17 cellular contexts compared by ENCODE assay signal in genomic region chr2:118242216-118242615, GRCh38.
DNase-seq lines count a peak whose midpoint lies in the region; ATAC-seq, FAIRE-seq and TF ChIP-seq lines count a peak whose summit lies in the region.
"Had no signal": no experiment of that assay in that cellular context is flagged by ENCODE, and none has a peak within 500 bp of the region (broad histone marks: within the 10 kb centered on the region; RNA-seq: fewer than 3 reads in every experiment).

No MANE protein-coding gene starts in this region.

- peaks cover 0 to 5% of the 10 kb centered on the region in 2 donors for H3K9me3 Mint-ChIP-seq in activated naive CD4-positive, alpha-beta T cell treated with anti-CD3 and anti-CD28 coated beads, Interleukin-2, amount 50 U/mL, for 72 hours
- H3K9me3 Mint-ChIP-seq in activated naive CD4-positive, alpha-beta T cell treated with anti-CD3 and anti-CD28 coated beads, Interleukin-2, amount 10 ng/mL, durations not matched to agents 7 days and 5 days, result no peaks in the 10 kb centered on the region

- H3K27ac ChIP-seq in adrenal gland, result no peak overlapping the region
- H3K27ac ChIP-seq: A549, right atrium auricular region, thoracic aorta had no signal

- no peaks in the 10 kb centered on the region for H3K4me1 ChIP-seq in adrenal gland (replicated peaks in 1 of 2)
- H3K4me1 ChIP-seq: A549, right atrium auricular region had no signal

- no peaks in the 10 kb centered on the region for H3K4me1 Mint-ChIP-seq in activated naive CD4-positive, alpha-beta T cell treated with anti-CD3 and anti-CD28 coated beads, Interleukin-2, amount 10 ng/mL, durations not matched to agents 7 days and 5 days

- WGBS in adrenal gland, 4 donors, result 43 to 53% (median 47%) methylated on average over 1 to 2 of the region's 2 CpGs

- intact Hi-C loops in adrenal gland (cut with DNase I), result no loop called here

- TF ChIP-seq CTCF in adrenal gland (IDR thresholded peaks at IDR 0.05) (no peak), GM20000 (IDR thresholded peaks at IDR 0.05; ENCODE audit: extremely low read depth, missing control alignments) (no peak)

- peaks cover 21% of the 10 kb centered on the region for H3K27me3 Mint-ChIP-seq in activated naive CD4-positive, alpha-beta T cell treated with anti-CD3 and anti-CD28 coated beads, Interleukin-2, amount 10 ng/mL, durations not matched to agents 7 days and 5 days

- peak; percentile 58 to 71 for ATAC-seq in activated naive CD4-positive, alpha-beta T cell treated with anti-CD3 and anti-CD28 coated beads, Interleukin-2, amount 50 U/mL, for 72 hours
- ATAC-seq in HG03064 (IDR thresholded peaks at IDR 0.05; ENCODE audit: low read depth, unreplicated experiment), result peak; percentile 83
- ATAC-seq in stimulated activated naive CD8-positive, alpha-beta T cell treated with anti-CD3 and anti-CD28 coated beads, Interleukin-15, Interleukin-2, amounts not matched to agents 100 U/mL and 50 U/mL, for 24 hours, result peak; percentile 43
- ATAC-seq: A549 had no signal

- no peak overlapping the region for H3K4me3 ChIP-seq in adrenal gland
- H3K4me3 ChIP-seq: A549, right atrium auricular region, thoracic aorta had no signal

- H3K27me3 ChIP-seq in adrenal gland, result no peaks in the 10 kb centered on the region
- H3K27me3 ChIP-seq: right atrium auricular region had no signal

- H3K27ac Mint-ChIP-seq in activated naive CD4-positive, alpha-beta T cell treated with anti-CD3 and anti-CD28 coated beads, Interleukin-2, amount 50 U/mL, for 72 hours, result no peak overlapping the region
- no peak overlapping the region for H3K27ac Mint-ChIP-seq in activated naive CD4-positive, alpha-beta T cell treated with anti-CD3 and anti-CD28 coated beads, Interleukin-2, amount 10 ng/mL, durations not matched to agents 7 days and 5 days

- no peak for TF ChIP-seq POLR2A in adrenal gland (IDR thresholded peaks at IDR 0.05)

- CTCF ChIA-PET in activated naive CD4-positive, alpha-beta T cell treated with anti-CD3 and anti-CD28 coated beads, Interleukin-2, amount 10 ng/mL, durations not matched to agents 7 days and 5 days (lab: Charles Lee), result no interaction called here

- H3K9me3 ChIP-seq in adrenal gland (replicated peaks in 1 of 3), result no peaks in the 10 kb centered on the region
- H3K9me3 ChIP-seq: A549, right atrium auricular region, SK-N-SH, thoracic aorta had no signal

- no peak overlapping the region for H3K4me3 Mint-ChIP-seq in activated naive CD4-positive, alpha-beta T cell treated with anti-CD3 and anti-CD28 coated beads, Interleukin-2, amount 10 ng/mL, durations not matched to agents 7 days and 5 days

- no peaks in the 10 kb centered on the region for H3K36me3 ChIP-seq in adrenal gland (replicated peaks in 1 of 2)
- H3K36me3 ChIP-seq: right atrium auricular region, thoracic aorta had no signal

- H3K36me3 Mint-ChIP-seq in activated naive CD4-positive, alpha-beta T cell treated with anti-CD3 and anti-CD28 coated beads, Interleukin-2, amount 50 U/mL, for 72 hours, result no peaks in the 10 kb centered on the region
- H3K36me3 Mint-ChIP-seq in activated naive CD4-positive, alpha-beta T cell treated with anti-CD3 and anti-CD28 coated beads, Interleukin-2, amount 10 ng/mL, durations not matched to agents 7 days and 5 days, result no peaks in the 10 kb centered on the region

- FAIRE-seq in RCC 7860 (lab: Jason Lieb, UNC), result peak; percentile 35
- FAIRE-seq: A549 had no signal

- no peak for DNase-seq in activated naive CD4-positive, alpha-beta T cell treated with anti-CD3 and anti-CD28 coated beads, Interleukin-2, amount 50 U/mL, for 72 hours (ENCODE audit: low spot score in 2 of 2)
- no peak for DNase-seq in activated naive CD4-positive, alpha-beta T cell treated with anti-CD3 and anti-CD28 coated beads, Interleukin-2, amount 10 ng/mL, durations not matched to agents 7 days and 5 days
- DNase-seq in RCC 7860 (ENCODE audit: low spot score), result peak; percentile 47
- DNase-seq in stimulated activated naive CD8-positive, alpha-beta T cell treated with anti-CD3 and anti-CD28 coated beads, Interleukin-15, Interleukin-2, amounts not matched to agents 100 U/mL and 50 U/mL, for 24 hours, result no peak
- no peak for DNase-seq in pons (ENCODE audit: low spot score)
- no peak for DNase-seq in adrenal gland
- DNase-seq in GM20000 (ENCODE audit: low spot score), result no peak
- DNase-seq: activated effector memory CD4-positive, alpha-beta T cell treated with Interleukin-2 at 50 U/mL for 16 hours; cerebellar nuclear complex; HCEC 1CT; NCI-H146; NCI-H82; SK-N-SH had no signal
